Comparison of ENCODE assay signal across 1 cellular context in genomic region chr16:69319381-69319780, GRCh38.
TF ChIP-seq lines count a peak whose summit lies in the region.

No MANE protein-coding gene starts in this region.

TF ChIP-seq in IMR-90, 13 proteins besides CTCF, POLR2A, EP300 and RAD21:
- no peak for TF ChIP-seq MXI1 (IDR thresholded peaks at IDR 0.05; ENCODE audit: borderline replicate concordance, low read depth, low read length)
- TF ChIP-seq USF2 (IDR thresholded peaks at IDR 0.05; ENCODE audit: low read depth, low read length), result no peak
- TF ChIP-seq NFE2L2 (IDR thresholded peaks at IDR 0.05; ENCODE audit: low read depth, low read length), result no peak
- no peak for TF ChIP-seq CEBPB (IDR thresholded peaks at IDR 0.05; ENCODE audit: low read depth, low read length)
- no peak for TF ChIP-seq FOS (IDR thresholded peaks at IDR 0.05; ENCODE audit: low read depth, low read length)
- no peak for TF ChIP-seq BHLHE40 (IDR thresholded peaks at IDR 0.05; ENCODE audit: low read depth, low read length)
- TF ChIP-seq MAZ (IDR thresholded peaks at IDR 0.05; ENCODE audit: borderline replicate concordance, low read depth, low read length), result no peak
- TF ChIP-seq ELK1 (IDR thresholded peaks at IDR 0.05; ENCODE audit: borderline replicate concordance, low read depth, low read length), result no peak
- no peak for TF ChIP-seq SMC3 (IDR thresholded peaks at IDR 0.05; ENCODE audit: low read depth, low read length)
- TF ChIP-seq CHD1 (IDR thresholded peaks at IDR 0.05; ENCODE audit: low read depth, low read length), result no peak
- no peak for TF ChIP-seq RCOR1 (IDR thresholded peaks at IDR 0.05; ENCODE audit: insufficient replicate concordance, low read length)
- no peak for TF ChIP-seq MAFK (IDR thresholded peaks at IDR 0.05; ENCODE audit: low read depth, low read length)
- TF ChIP-seq RFX5 (IDR thresholded peaks at IDR 0.05; ENCODE audit: low read depth, low read length), result no peak
